ENCODE assay signal across 10 cellular contexts in the genomic region with DNA sequence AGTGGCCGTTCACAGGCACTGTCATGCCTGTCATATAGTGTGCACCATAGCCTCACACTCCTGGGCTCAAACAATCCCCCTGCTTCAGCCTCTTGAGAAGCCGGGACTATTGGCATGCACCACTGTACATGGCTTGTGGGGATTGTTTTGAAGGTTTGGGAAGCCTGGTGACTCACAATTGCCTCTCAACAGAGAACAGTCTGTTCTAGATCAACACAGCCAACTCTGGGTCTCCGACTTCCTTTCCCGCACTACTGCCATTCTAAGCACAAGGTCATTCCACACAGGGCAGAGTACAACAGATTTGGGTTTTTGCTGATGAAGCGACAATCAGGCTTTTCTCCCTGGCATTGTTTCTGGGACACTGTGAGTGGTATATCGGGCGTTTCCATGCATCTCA. TPM values are rescaled to one million over a fixed set of nuclear protein-coding genes. Genes with fewer than 3 reads are reported as not detected.
DNase-seq lines count a peak whose midpoint lies in the region; ATAC-seq and TF ChIP-seq lines count a peak whose summit lies in the region.
"Had no signal": no experiment of that assay in that cellular context is flagged by ENCODE, and none has a peak within 500 bp of the region (broad histone marks: within the 10 kb centered on the region; RNA-seq: fewer than 3 reads in every experiment).

No MANE protein-coding gene starts in this region.

- H3K27me3 ChIP-seq in upper lobe of left lung: no peaks in the 10 kb centered on the region

- H3K4me1 ChIP-seq in upper lobe of left lung: peaks cover 0 to 3% (median 0%) of the 10 kb centered on the region in 4 donors

- no peak overlapping the region for H3K4me3 ChIP-seq in fibroblast of villous mesenchyme (ENCODE audit: low read depth, low read length)
- no peak overlapping the region for H3K4me3 ChIP-seq in upper lobe of left lung

- peak in 1 of 4 donors; percentile 39 for TF ChIP-seq POLR2A in upper lobe of left lung (IDR thresholded peaks at IDR 0.05)

- H3K27ac ChIP-seq in angular gyrus (ENCODE audit: low read depth, low read length) (peak overlapping the region; percentile 68), upper lobe of left lung (peak overlapping the region in 2 of 4 donors; percentile 44 to 64)

- TF ChIP-seq EP300 in upper lobe of left lung (IDR thresholded peaks at IDR 0.05): peak in 2 of 4 donors; percentile 33 to 53

- ATAC-seq in upper lobe of left lung (ENCODE audit: low FRiP score in 2 of 2) (peak; percentile 81 to 84), GM19455 (IDR thresholded peaks at IDR 0.05; ENCODE audit: unreplicated experiment) (no peak)

- DNase-seq in fibroblast of villous mesenchyme (ENCODE audit: low read depth) (peak; percentile 83), myocyte (ENCODE audit: low read depth) (peak; percentile 74), upper lobe of left lung (peak in 1 of 2 donors; percentile 31), D341Med (ENCODE audit: low spot score) (no peak), cerebellum (ENCODE audit: low spot score) (no peak), NCI-H2171 (lab: John Stamatoyannopoulos, UW) (no peak)
- DNase-seq: NCI-H2029 treated with DMSO at 0.1 percent for 48 hours, SW 1271 had no signal

- no peaks in the 10 kb centered on the region for H3K9me3 ChIP-seq in upper lobe of left lung

- 85 to 87% methylated on average over 6 to 7 of the region's 7 CpGs for WGBS in upper lobe of left lung, 2 donors

- no peaks in the 10 kb centered on the region for H3K36me3 ChIP-seq in upper lobe of left lung

- no peak for TF ChIP-seq CTCF in fibroblast of villous mesenchyme (IDR thresholded peaks at IDR 0.05; ENCODE audit: insufficient read depth, low read depth, low read length)
- TF ChIP-seq CTCF in upper lobe of left lung (IDR thresholded peaks at IDR 0.05): no peak

RNA-seq across cellular contexts. Expression of a gene that starts 15.5 kb away (rescaled TPM):
- total RNA-seq in fibroblast of villous mesenchyme (35.8 and 46.6 TPM in 2 replicates), myocyte (30.0 and 36.8 TPM in 2 replicates), upper lobe of left lung (10 to 100 TPM; 22.2 to 40.9 (median 29.7) TPM), cerebellum (36.7 TPM)
- polyA plus RNA-seq in myocyte (2012): 6.2 TPM

Comparison
In these comparisons a context has a peak if more than half of its experiments do, and no peak if none do; other contexts are left out.
1. DNase-seq: peak in fibroblast of villous mesenchyme (single experiment) and myocyte (single experiment); none in D341Med (single experiment), cerebellum (single experiment) and NCI-H2171 (single experiment).